ENCODE assay signal across 9 cellular contexts in genomic region chr9:136437430-136437829, GRCh38. TPM values are rescaled to one million over a fixed set of nuclear protein-coding genes. Genes with fewer than 3 reads are reported as not detected.
DNase-seq lines count a peak whose midpoint lies in the region; ATAC-seq and TF ChIP-seq lines count a peak whose summit lies in the region.
"Had no signal": no experiment of that assay in that cellular context is flagged by ENCODE, and none has a peak within 500 bp of the region (broad histone marks: within the 10 kb centered on the region; RNA-seq: fewer than 3 reads in every experiment).

No MANE protein-coding gene starts in this region.

- TF ChIP-seq CTCF in Loucy (conservative IDR thresholded peaks at IDR 0.05; ENCODE audit: low read length) (no peak), nephron (IDR thresholded peaks at IDR 0.05; ENCODE audit: unreplicated experiment in 3 of 3) (no peak), tibial artery (IDR thresholded peaks at IDR 0.05) (no peak)

- H3K36me3 ChIP-seq in CD4-positive, CD25-positive, alpha-beta regulatory T cell (ENCODE audit: control insufficient read depth, insufficient read depth, low read length), result peaks cover 5% of the 10 kb centered on the region
- H3K36me3 ChIP-seq in Loucy (ENCODE audit: insufficient read depth, low read length), result peaks cover 18% of the 10 kb centered on the region; the same call in 1 of the 2 replicates
- peaks cover 0 to 2% of the 10 kb centered on the region in 2 donors for H3K36me3 ChIP-seq in aorta (ENCODE audit: control insufficient read depth in 1 of 2, insufficient read depth in 2 of 2, low read length in 1 of 2)
- peaks cover 15 to 63% (median 30%) of the 10 kb centered on the region in 3 donors for H3K36me3 ChIP-seq in tibial artery

- peak overlapping the region; percentile 87 for H3K9ac ChIP-seq in Loucy (ENCODE audit: low read depth, low read length, poor library complexity, severe bottlenecking)

- H3K9me2 ChIP-seq in Loucy (replicated peaks; ENCODE audit: low read depth, low read length), result no peaks in the 10 kb centered on the region

- H3K4me1 Mint-ChIP-seq in CD4-positive, CD25-positive, alpha-beta regulatory T cell, result peaks cover 0 to 29% (median 19%) of the 10 kb centered on the region in 4 donors
- H3K4me1 Mint-ChIP-seq in nephron, result peaks cover 19% of the 10 kb centered on the region

- no peak for ATAC-seq in CD4-positive, CD25-positive, alpha-beta regulatory T cell (ENCODE audit: low read depth in 2 of 2)
- no peak for ATAC-seq in aorta (ENCODE audit: low FRiP score)

- H3K36me3 Mint-ChIP-seq in CD4-positive, CD25-positive, alpha-beta regulatory T cell, result peaks cover 10% of the 10 kb centered on the region
- peaks cover 19% of the 10 kb centered on the region for H3K36me3 Mint-ChIP-seq in nephron (ENCODE audit: low read depth)

- no peak overlapping the region for H3K4me3 ChIP-seq in CD4-positive, CD25-positive, alpha-beta regulatory T cell (ENCODE audit: low read depth, low read length)
- H3K4me3 ChIP-seq in Loucy (ENCODE audit: low read length, poor library complexity, severe bottlenecking) (peak overlapping the region; percentile 93), aorta (ENCODE audit: low read length in 2 of 2) (no peak overlapping the region), tibial artery (peak overlapping the region in 1 of 2 donors; percentile 95)

- WGBS in aorta, 2 donors, result 67 to 72% methylated on average over 8 of the region's 8 CpGs

- no peaks in the 10 kb centered on the region for H3K9me3 ChIP-seq in CD4-positive, CD25-positive, alpha-beta regulatory T cell (ENCODE audit: control insufficient read depth in 2 of 2, low read length in 2 of 2)
- H3K9me3 ChIP-seq in Loucy (ENCODE audit: insufficient read depth, low read depth, low read length), result no peaks in the 10 kb centered on the region
- H3K9me3 ChIP-seq in aorta (ENCODE audit: control insufficient read depth, low read length), result no peaks in the 10 kb centered on the region
- H3K9me3 ChIP-seq in tibial artery, result no peaks in the 10 kb centered on the region

- intact Hi-C loops in aorta (cut with DNase I), result no loop called here
- intact Hi-C loops in tibial artery (cut with DNase I; ENCODE audit: low total_unique reads), result no loop called here

- peaks cover 51% of the 10 kb centered on the region for H3K79me2 ChIP-seq in Loucy (ENCODE audit: insufficient read depth, low read length)

- H3K27me3 Mint-ChIP-seq in CD4-positive, CD25-positive, alpha-beta regulatory T cell, result peaks cover 4% of the 10 kb centered on the region
- no peaks in the 10 kb centered on the region for H3K27me3 Mint-ChIP-seq in nephron (ENCODE audit: low read depth)

- peak overlapping the region; percentile 98 for H3K4me2 ChIP-seq in Loucy (ENCODE audit: low read depth, low read length, poor library complexity, severe bottlenecking)

- H3K9me3 Mint-ChIP-seq in CD4-positive, CD25-positive, alpha-beta regulatory T cell, result no peaks in the 10 kb centered on the region
- H3K9me3 Mint-ChIP-seq in nephron, result no peaks in the 10 kb centered on the region

- H3K4me3 Mint-ChIP-seq in CD4-positive, CD25-positive, alpha-beta regulatory T cell, result peak overlapping the region; percentile 87 to 95 (median 92)
- peak overlapping the region; percentile 87 to 92 (median 90) for H3K4me3 Mint-ChIP-seq in nephron

- H3F3A ChIP-seq in Loucy (ENCODE audit: low read depth), result no peaks in the 10 kb centered on the region

- H2AFZ ChIP-seq in Loucy (ENCODE audit: low read length), result no peak overlapping the region

- no peak overlapping the region for H3K27ac ChIP-seq in CD4-positive, CD25-positive, alpha-beta regulatory T cell (ENCODE audit: insufficient read depth, low read length, poor library complexity, severe bottlenecking)
- no peak overlapping the region for H3K27ac ChIP-seq in aorta (ENCODE audit: low read depth in 1 of 2, low read length in 2 of 2)
- no peak overlapping the region for H3K27ac ChIP-seq in tibial artery

- peaks cover 33% of the 10 kb centered on the region for H3K4me1 ChIP-seq in CD4-positive, CD25-positive, alpha-beta regulatory T cell (ENCODE audit: control insufficient read depth, insufficient read depth, low read length, poor library complexity, severe bottlenecking)
- peaks cover 22% of the 10 kb centered on the region for H3K4me1 ChIP-seq in Loucy (ENCODE audit: insufficient read depth, low read length, poor library complexity, severe bottlenecking)
- H3K4me1 ChIP-seq in aorta (ENCODE audit: control insufficient read depth in 1 of 2, insufficient read depth in 2 of 2, low read length in 2 of 2), result no peaks in the 10 kb centered on the region
- H3K4me1 ChIP-seq in tibial artery, result peaks cover 0 to 35% (median 30%) of the 10 kb centered on the region in 4 donors

- peak overlapping the region; percentile 44 to 80 (median 52) for H3K27ac Mint-ChIP-seq in CD4-positive, CD25-positive, alpha-beta regulatory T cell
- H3K27ac Mint-ChIP-seq in nephron, result no peak overlapping the region

- no peaks in the 10 kb centered on the region for H3K27me3 ChIP-seq in CD4-positive, CD25-positive, alpha-beta regulatory T cell (ENCODE audit: control insufficient read depth, insufficient read depth, low read length)
- H3K27me3 ChIP-seq in Loucy (ENCODE audit: insufficient read depth, low read length, poor library complexity, severe bottlenecking), result no peaks in the 10 kb centered on the region
- H3K27me3 ChIP-seq in aorta (ENCODE audit: control insufficient read depth in 1 of 2, insufficient read depth in 2 of 2, low read length in 1 of 2), result no peaks in the 10 kb centered on the region
- H3K27me3 ChIP-seq in tibial artery, result no peaks in the 10 kb centered on the region

- DNase-seq in CD4-positive, CD25-positive, alpha-beta regulatory T cell, result no peak
- DNase-seq in dedifferentiated amniotic fluid mesenchymal stem cell (ENCODE audit: extremely low spot score), result peak; percentile 16
- DNase-seq in kidney glomerular epithelial cell (lab: John Stamatoyannopoulos, UW), result no peak
- no peak for DNase-seq in cerebellar cortex (ENCODE audit: low spot score)
- DNase-seq in aorta, result no peak
- no peak for DNase-seq in tibial artery
- DNase-seq: NCI-H1930 had no signal

- peaks cover 42% of the 10 kb centered on the region for H4K20me1 ChIP-seq in Loucy (ENCODE audit: insufficient read depth, low read length, poor library complexity, severe bottlenecking)

RNA-seq across cellular contexts. Expression of gene INPP5E, which starts 2.2 kb away (rescaled TPM):
- total RNA-seq in CD4-positive, CD25-positive, alpha-beta regulatory T cell, result 30.3 TPM
- polyA plus RNA-seq in CD4-positive, CD25-positive, alpha-beta regulatory T cell, result 1 to 10 TPM; 1.9 to 4.4 (median 2.3) TPM
- 10 to 100 TPM in 1 of 2 donors, 1 to 10 TPM in 1; 8.6 to 14.9 TPM for total RNA-seq in aorta
- 10 to 100 TPM in 1 of 2 donors, 1 to 10 TPM in 1; 2.8 to 15.6 TPM for polyA plus RNA-seq in aorta

RNA-seq across cellular contexts. Expression of gene PMPCA, which starts 27.0 kb away (rescaled TPM):
- total RNA-seq in CD4-positive, CD25-positive, alpha-beta regulatory T cell, result 86.2 TPM
- 10 to 100 TPM; 36.5 to 46.5 (median 39.2) TPM for polyA plus RNA-seq in CD4-positive, CD25-positive, alpha-beta regulatory T cell
- 10 to 100 TPM; 31.2 to 38.8 TPM for total RNA-seq in aorta
- 10 to 100 TPM; 16.2 to 72.0 TPM for polyA plus RNA-seq in aorta

RNA-seq across cellular contexts. Expression of gene ENTR1, which starts 27.0 kb away (rescaled TPM):
- 63.2 TPM for total RNA-seq in CD4-positive, CD25-positive, alpha-beta regulatory T cell
- 1 to 10 TPM; 7.8 to 9.9 (median 9.2) TPM for polyA plus RNA-seq in CD4-positive, CD25-positive, alpha-beta regulatory T cell
- 10 to 100 TPM; 27.1 to 39.0 TPM for total RNA-seq in aorta
- 10 to 100 TPM; 15.0 to 47.2 TPM for polyA plus RNA-seq in aorta

RNA-seq across cellular contexts. Expression of gene SNAPC4, which starts 37.5 kb away (rescaled TPM):
- total RNA-seq in CD4-positive, CD25-positive, alpha-beta regulatory T cell, result 13.3 TPM
- 1 to 10 TPM in 2 of 4 donors, under 1 TPM in 2; 0.40 to 1.2 (median 0.96) TPM for polyA plus RNA-seq in CD4-positive, CD25-positive, alpha-beta regulatory T cell
- total RNA-seq in aorta, result 1 to 10 TPM; 6.8 to 7.7 TPM
- 10 to 100 TPM in 1 of 2 donors, 1 to 10 TPM in 1; 1.6 to 13.9 TPM for polyA plus RNA-seq in aorta

RNA-seq across cellular contexts. Expression of gene SEC16A, which starts 45.4 kb away (rescaled TPM):
- total RNA-seq in CD4-positive, CD25-positive, alpha-beta regulatory T cell, result 74.4 TPM
- polyA plus RNA-seq in CD4-positive, CD25-positive, alpha-beta regulatory T cell, result 10 to 100 TPM; 17.7 to 22.7 (median 21.1) TPM
- total RNA-seq in aorta, result 10 to 100 TPM; 57.1 to 59.1 TPM
- 10 to 100 TPM; 11.1 to 61.0 TPM for polyA plus RNA-seq in aorta

Comparison
In these comparisons a context has a peak if more than half of its experiments do, and no peak if none do; other contexts are left out.
1. H3K27ac Mint-ChIP-seq: peak in CD4-positive, CD25-positive, alpha-beta regulatory T cell (3 of 3); none in nephron (0 of 3).